ENCODE assay signal across 21 cellular contexts in genomic region chr9:18006591-18006990, GRCh38.
"Had no signal": no experiment of that assay in that cellular context is flagged by ENCODE, and none has a peak within 500 bp of the region (broad histone marks: within the 10 kb centered on the region; RNA-seq: fewer than 3 reads in every experiment).

No MANE protein-coding gene starts in this region.

- H3K27ac Mint-ChIP-seq: T-cell had no signal

- H3K36me3 Mint-ChIP-seq: T-cell had no signal

- H3K4me1 Mint-ChIP-seq: T-cell had no signal

- H3K9ac ChIP-seq: SK-N-SH had no signal

- H3K27ac ChIP-seq: RWPE1 had no signal

- ATAC-seq: Panc1, PC-3, T-cell had no signal

- H3K4me3 Mint-ChIP-seq: T-cell had no signal

- H3K4me2 ChIP-seq: SK-N-SH had no signal

- DNase-seq: IMR-90; Karpas-422; KG1; MM.1S; NCI-H1436; NCI-H187; NCI-H2029; NCI-H2171; NCI-H226; NCI-H446; NCI-H510A; NCI-H524 treated with DMSO at 0.1 percent for 48 hours; NCI-H748 treated with DMSO at 0.1 percent for 48 hours; NK-92 treated with Interleukin-12 subunit alpha and Interleukin-12 subunit beta, amount 100 ng/mL, for 24 hours; PC-3; SHP77; SK-N-SH; SW 1271; T-cell had no signal

- H3K9me3 ChIP-seq: SK-N-SH had no signal

- H3K27me3 Mint-ChIP-seq: T-cell had no signal
